Comparison of ENCODE assay signal across 9 cellular contexts in genomic region chr22:45010532-45010900, GRCh38. TPM values are rescaled to one million over a fixed set of nuclear protein-coding genes. Genes with fewer than 3 reads are reported as not detected.
DNase-seq lines count a peak whose midpoint lies in the region; ATAC-seq and TF ChIP-seq lines count a peak whose summit lies in the region.
"Had no signal": no experiment of that assay in that cellular context is flagged by ENCODE, and none has a peak within 500 bp of the region (broad histone marks: within the 10 kb centered on the region; RNA-seq: fewer than 3 reads in every experiment).

No MANE protein-coding gene starts in this region.

- H3K27ac ChIP-seq in BLaER1: no peak overlapping the region
- no peak overlapping the region for H3K27ac ChIP-seq in Karpas-422 (ENCODE audit: low read length)
- H3K27ac ChIP-seq in RWPE1: no peak overlapping the region
- H3K27ac ChIP-seq: left lung had no signal

- H3K27me3 Mint-ChIP-seq in chondrocyte (ENCODE audit: low read depth): peaks cover 26% of the 10 kb centered on the region
- peaks cover 17% of the 10 kb centered on the region for H3K27me3 Mint-ChIP-seq in nephron (ENCODE audit: low read depth)

- H3K79me2 ChIP-seq in Karpas-422 (ENCODE audit: low read length): peaks cover 20% of the 10 kb centered on the region

- H3K27ac Mint-ChIP-seq in chondrocyte (ENCODE audit: unreplicated experiment): peak overlapping the region; percentile 79
- H3K27ac Mint-ChIP-seq in nephron: peak overlapping the region; percentile 32 to 87 (median 79)

- ATAC-seq in HG03097 (IDR thresholded peaks at IDR 0.05; ENCODE audit: low FRiP score, unreplicated experiment): no peak
- ATAC-seq: left lung had no signal

- DNase-seq in Karpas-422 (peak; percentile 42), chondrocyte (ENCODE audit: low spot score) (no peak), RWPE1 (ENCODE audit: low spot score) (no peak), islet precursor cell (no peak)
- no peak for DNase-seq in stimulated activated CD4-positive, alpha-beta T cell treated with anti-CD3 and anti-CD28 coated beads, Interleukin-2, amount 100 ng/mL, for 48 hours

- CTCF ChIA-PET in RWPE1 (lab: Yijun Ruan, JAX): no interaction called here

- no peaks in the 10 kb centered on the region for H3K9me2 ChIP-seq in Karpas-422 (replicated peaks; ENCODE audit: insufficient read depth, low read length)

- H3K9me3 ChIP-seq in BLaER1: no peaks in the 10 kb centered on the region; the same call in 1 of the 2 replicates
- H3K9me3 ChIP-seq in Karpas-422 (ENCODE audit: low read length): no peaks in the 10 kb centered on the region
- H3K9me3 ChIP-seq: left lung had no signal

- peak overlapping the region; percentile 71; the same call in 1 of the 2 replicates for H3K4me3 ChIP-seq in BLaER1
- peak overlapping the region; percentile 64 for H3K4me3 ChIP-seq in Karpas-422 (ENCODE audit: low read length)

- no peaks in the 10 kb centered on the region for H3K9me3 Mint-ChIP-seq in chondrocyte (ENCODE audit: low read depth)
- H3K9me3 Mint-ChIP-seq in nephron: no peaks in the 10 kb centered on the region

- POLR2A ChIA-PET in RWPE1 (lab: Yijun Ruan, JAX; ENCODE audit: low non-redundant PET): no interaction called here

- H3K4me3 Mint-ChIP-seq in chondrocyte (ENCODE audit: unreplicated experiment): peak overlapping the region; percentile 87
- peak overlapping the region; percentile 92 to 93 (median 92) for H3K4me3 Mint-ChIP-seq in nephron

- peaks cover 33% of the 10 kb centered on the region for H4K20me1 ChIP-seq in BLaER1
- H4K20me1 ChIP-seq in Karpas-422 (ENCODE audit: insufficient read depth, low read depth, low read length): no peaks in the 10 kb centered on the region; the same call in 1 of the 2 replicates

- H3K4me1 ChIP-seq in BLaER1 (peaks cover 7% of the 10 kb centered on the region; the same call in 1 of the 2 replicates), Karpas-422 (ENCODE audit: low read length) (peaks cover 10% of the 10 kb centered on the region)

- H2AFZ ChIP-seq in Karpas-422 (ENCODE audit: low read length): peak overlapping the region; percentile 69; the same call in 1 of the 2 replicates

- no peaks in the 10 kb centered on the region for H3K36me3 Mint-ChIP-seq in chondrocyte (ENCODE audit: low read depth)
- no peaks in the 10 kb centered on the region for H3K36me3 Mint-ChIP-seq in nephron (ENCODE audit: low read depth)

- H3K4me2 ChIP-seq in BLaER1: peak overlapping the region; percentile 71
- peak overlapping the region; percentile 85 for H3K4me2 ChIP-seq in Karpas-422 (ENCODE audit: low read depth, low read length, poor library complexity, severe bottlenecking)

- H3K4me1 Mint-ChIP-seq in chondrocyte (ENCODE audit: low read depth): peaks cover 17% of the 10 kb centered on the region
- H3K4me1 Mint-ChIP-seq in nephron: peaks cover 20% of the 10 kb centered on the region

- TF ChIP-seq CTCF in chondrocyte (IDR thresholded peaks at IDR 0.05) (no peak), nephron (IDR thresholded peaks at IDR 0.05; ENCODE audit: unreplicated experiment in 3 of 3) (no peak), RWPE1 (conservative IDR thresholded peaks at IDR 0.05; ENCODE audit: low read depth) (no peak)

- H3K36me3 ChIP-seq in BLaER1 (no peaks in the 10 kb centered on the region), Karpas-422 (ENCODE audit: insufficient read depth, low read length) (no peaks in the 10 kb centered on the region)
- H3K36me3 ChIP-seq: left lung had no signal

- H3K9ac ChIP-seq in BLaER1: peak overlapping the region; percentile 72; the same call in 1 of the 2 replicates
- H3K9ac ChIP-seq in Karpas-422 (ENCODE audit: low read length): peak overlapping the region; percentile 66

- H3K27me3 ChIP-seq in BLaER1: peaks cover 53% of the 10 kb centered on the region
- no peaks in the 10 kb centered on the region for H3K27me3 ChIP-seq in Karpas-422 (ENCODE audit: low read length)

RNA-seq across cellular contexts. Expression of gene PHF21B, which starts 0.7 kb away (rescaled TPM):
- total RNA-seq in Karpas-422 (2014; rRNA removed; shearing (Covaris generic); ENCODE audit: low replicate concordance): 5.9 and 17.1 TPM in 2 replicates
- total RNA-seq in chondrocyte: 0.54 to 3.0 TPM (median 0.82 TPM) in 3 replicates
